Comparison of ENCODE assay signal across 8 cellular contexts in genomic region chr5:12023614-12024241, GRCh38.
DNase-seq lines count a peak whose midpoint lies in the region; ATAC-seq and TF ChIP-seq lines count a peak whose summit lies in the region.

No MANE protein-coding gene starts in this region.

- no peaks in the 10 kb centered on the region for H3F3A ChIP-seq in OCI-LY1 (ENCODE audit: insufficient read depth, low read length)

- 43 to 50% (median 49%) methylated on average over 5 of the region's 5 CpGs for WGBS in psoas muscle, 3 donors

- no peaks in the 10 kb centered on the region for H3K36me3 Mint-ChIP-seq in activated naive CD4-positive, alpha-beta T cell treated with anti-CD3 and anti-CD28 coated beads, Interleukin-2, amount 10 ng/mL, durations not matched to agents 7 days and 5 days

- no peak overlapping the region for H3K9ac ChIP-seq in OCI-LY1 (ENCODE audit: low read length)

- H3K4me1 Mint-ChIP-seq in activated naive CD4-positive, alpha-beta T cell treated with anti-CD3 and anti-CD28 coated beads, Interleukin-2, amount 10 ng/mL, durations not matched to agents 7 days and 5 days, result no peaks in the 10 kb centered on the region

- intact Hi-C loops in psoas muscle (cut with DNase I), result loop anchor here (5.0 kb wide), 2 partner anchors 1326 to 1331 kb away; no protein-coding TSS in a partner anchor

- H3K9me2 ChIP-seq in OCI-LY1 (ENCODE audit: low read depth, low read length), result no peaks in the 10 kb centered on the region

- H3K27ac ChIP-seq in OCI-LY1 (ENCODE audit: low read depth, low read length, poor library complexity, severe bottlenecking) (no peak overlapping the region), psoas muscle (no peak overlapping the region)

- ATAC-seq in HG03565 (IDR thresholded peaks at IDR 0.05; ENCODE audit: unreplicated experiment), result peak; percentile 70
- ATAC-seq in psoas muscle, result no peak
- ATAC-seq in HG02759 (IDR thresholded peaks at IDR 0.05; ENCODE audit: unreplicated experiment), result no peak

- no peaks in the 10 kb centered on the region for H3K9me3 Mint-ChIP-seq in activated naive CD4-positive, alpha-beta T cell treated with anti-CD3 and anti-CD28 coated beads, Interleukin-2, amount 10 ng/mL, durations not matched to agents 7 days and 5 days

- H3K4me2 ChIP-seq in OCI-LY1 (ENCODE audit: low read length), result no peak overlapping the region

- H3K36me3 ChIP-seq in OCI-LY1 (ENCODE audit: insufficient read depth, low read length) (no peaks in the 10 kb centered on the region), psoas muscle (ENCODE audit: insufficient read depth in 1 of 2, low read depth in 1 of 2) (no peaks in the 10 kb centered on the region)

- TF ChIP-seq CTCF in OCI-LY1 (IDR thresholded peaks at IDR 0.05; ENCODE audit: low read length), result peak; percentile 74
- peak; percentile 63 for TF ChIP-seq CTCF in epithelial cell of proximal tubule (conservative IDR thresholded peaks at IDR 0.05; ENCODE audit: low read depth, low read length)
- peak; percentile 40 for TF ChIP-seq CTCF in psoas muscle (IDR thresholded peaks at IDR 0.05)

- H3K4me3 ChIP-seq in OCI-LY1 (ENCODE audit: low read depth, low read length, poor library complexity, severe bottlenecking) (no peak overlapping the region), epithelial cell of proximal tubule (ENCODE audit: low read depth, low read length) (no peak overlapping the region), psoas muscle (no peak overlapping the region)

- no peaks in the 10 kb centered on the region for H3K27me3 Mint-ChIP-seq in activated naive CD4-positive, alpha-beta T cell treated with anti-CD3 and anti-CD28 coated beads, Interleukin-2, amount 10 ng/mL, durations not matched to agents 7 days and 5 days

- no peaks in the 10 kb centered on the region for H3K27me3 ChIP-seq in OCI-LY1 (ENCODE audit: insufficient read depth, low read length)
- no peaks in the 10 kb centered on the region for H3K27me3 ChIP-seq in psoas muscle (ENCODE audit: insufficient read depth in 3 of 3, low read length in 2 of 3)

- no peak overlapping the region for H2AFZ ChIP-seq in OCI-LY1 (ENCODE audit: low read length)

- H3K79me2 ChIP-seq in OCI-LY1 (ENCODE audit: insufficient read depth, low read length), result no peaks in the 10 kb centered on the region

- no peaks in the 10 kb centered on the region for H3K4me1 ChIP-seq in OCI-LY1 (ENCODE audit: insufficient read depth, low read length, severe bottlenecking)
- H3K4me1 ChIP-seq in psoas muscle, result no peaks in the 10 kb centered on the region

- DNase-seq in NCI-H510A treated with DMSO at 0.1 percent for 48 hours (lab: John Stamatoyannopoulos, UW), result peak; percentile 65
- DNase-seq in NCI-H510A (lab: John Stamatoyannopoulos, UW), result no peak
- no peak for DNase-seq in epithelial cell of proximal tubule (ENCODE audit: low read depth)
- DNase-seq in psoas muscle, result no peak
- DNase-seq in activated naive CD4-positive, alpha-beta T cell treated with anti-CD3 and anti-CD28 coated beads, Interleukin-2, amount 10 ng/mL, durations not matched to agents 7 days and 5 days, result no peak

- no peak overlapping the region for H3K27ac Mint-ChIP-seq in activated naive CD4-positive, alpha-beta T cell treated with anti-CD3 and anti-CD28 coated beads, Interleukin-2, amount 10 ng/mL, durations not matched to agents 7 days and 5 days

- H4K20me1 ChIP-seq in OCI-LY1 (ENCODE audit: insufficient read depth, low read length), result no peaks in the 10 kb centered on the region

- CTCF ChIA-PET in activated naive CD4-positive, alpha-beta T cell treated with anti-CD3 and anti-CD28 coated beads, Interleukin-2, amount 10 ng/mL, durations not matched to agents 7 days and 5 days (lab: Charles Lee), result interaction anchor here (1.3 to 1.8 kb wide), 3 partner anchors 10 to 1035 kb away, joined by 3 to 5 read pairs (median 3); no protein-coding TSS in a partner anchor

- no peak overlapping the region for H3K4me3 Mint-ChIP-seq in activated naive CD4-positive, alpha-beta T cell treated with anti-CD3 and anti-CD28 coated beads, Interleukin-2, amount 10 ng/mL, durations not matched to agents 7 days and 5 days

- no peaks in the 10 kb centered on the region for H3K9me3 ChIP-seq in OCI-LY1 (ENCODE audit: low read length)
- no peaks in the 10 kb centered on the region for H3K9me3 ChIP-seq in psoas muscle
